ENCODE assay signal across 1 cellular context in the genomic region with DNA sequence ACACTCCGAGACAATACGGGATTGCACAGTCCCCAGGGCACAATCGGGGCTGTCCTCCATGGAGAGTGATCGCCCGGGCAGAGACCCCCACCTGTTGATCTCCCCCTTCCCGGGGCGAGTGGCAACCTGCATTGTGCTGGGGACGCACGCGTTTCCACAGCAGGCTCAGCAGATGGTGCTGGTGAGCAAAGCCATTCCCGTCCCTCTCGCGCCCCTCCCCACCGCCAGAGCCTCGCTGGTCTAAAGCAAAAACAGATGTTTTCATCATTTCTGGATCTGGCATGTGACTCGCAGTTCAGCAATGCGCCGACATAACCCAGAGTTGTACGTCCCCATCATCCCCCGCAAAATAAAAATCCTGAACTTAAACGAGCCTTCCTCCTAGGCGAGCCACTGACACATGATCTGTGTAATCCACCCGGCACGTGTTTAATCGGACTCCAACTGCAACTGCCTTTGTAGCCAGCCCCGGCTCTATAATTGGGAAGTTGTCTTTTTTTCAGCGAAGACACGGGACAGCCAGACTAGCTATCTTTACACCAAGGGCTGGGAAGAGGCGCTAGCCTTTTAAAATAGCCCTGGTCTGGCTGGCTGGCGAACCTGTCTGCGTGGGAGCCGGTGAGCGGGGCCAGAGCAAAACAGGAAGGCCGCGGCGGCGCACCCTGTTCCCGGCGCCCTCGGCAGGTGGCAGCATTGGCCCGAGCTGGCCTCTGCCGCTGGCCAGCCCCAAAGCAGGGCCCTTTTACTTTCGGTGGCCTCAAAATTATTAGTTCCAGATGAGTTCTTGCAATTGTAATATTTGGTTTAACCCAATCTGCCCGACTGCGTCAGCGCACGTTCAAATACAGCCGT.
TF ChIP-seq lines count a peak whose summit lies in the region.

No MANE protein-coding gene starts in this region.

TF ChIP-seq in HepG2, 621 proteins besides CTCF, POLR2A, EP300 and RAD21 (continued from another document and continues in another):
- peak; percentile 73; the same call in 1 of the 2 replicates for TF ChIP-seq ZNF740 (CRISPR knock-in tag; IDR thresholded peaks at IDR 0.05)
- TF ChIP-seq ZNF605 (CRISPR knock-in tag; IDR thresholded peaks at IDR 0.05): no peak
- no peak for TF ChIP-seq ARHGAP35 (CRISPR knock-in tag; IDR thresholded peaks at IDR 0.05; ENCODE audit: borderline replicate concordance)
- 0 out of 2 replicates have a peak, but pooled peaks have one; percentile 55 for TF ChIP-seq TBX2 (CRISPR knock-in tag; IDR thresholded peaks at IDR 0.05; ENCODE audit: borderline replicate concordance)
- no peak for TF ChIP-seq SCMH1 (CRISPR knock-in tag; IDR thresholded peaks at IDR 0.05; ENCODE audit: borderline replicate concordance)
- 0 out of 2 replicates have a peak, but pooled peaks have one; percentile 22 for TF ChIP-seq ZNF569 (CRISPR knock-in tag; IDR thresholded peaks at IDR 0.05; ENCODE audit: borderline replicate concordance)
- TF ChIP-seq IRF2 (CRISPR knock-in tag; IDR thresholded peaks at IDR 0.05): no peak; the same call in 1 of the 2 replicates
- peak; percentile 80 for TF ChIP-seq ZBTB7A (CRISPR knock-in tag; IDR thresholded peaks at IDR 0.05)
- TF ChIP-seq ZNF616 (CRISPR knock-in tag; IDR thresholded peaks at IDR 0.05; ENCODE audit: low read depth): 0 out of 2 replicates have a peak, but pooled peaks have one; percentile 43
- TF ChIP-seq PRDM10 (CRISPR knock-in tag; IDR thresholded peaks at IDR 0.05; ENCODE audit: low read depth): peak; percentile 79
- TF ChIP-seq, protein P1, sequence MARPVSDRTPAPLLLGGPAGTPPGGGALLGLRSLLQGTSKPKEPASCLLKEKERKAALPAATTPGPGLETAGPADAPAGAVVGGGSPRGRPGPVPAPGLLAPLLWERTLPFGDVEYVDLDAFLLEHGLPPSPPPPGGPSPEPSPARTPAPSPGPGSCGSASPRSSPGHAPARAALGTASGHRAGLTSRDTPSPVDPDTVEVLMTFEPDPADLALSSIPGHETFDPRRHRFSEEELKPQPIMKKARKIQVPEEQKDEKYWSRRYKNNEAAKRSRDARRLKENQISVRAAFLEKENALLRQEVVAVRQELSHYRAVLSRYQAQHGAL (CRISPR knock-in tag; IDR thresholded peaks at IDR 0.05; ENCODE audit: not compliant biosample characterization): no peak
- TF ChIP-seq, protein P2, sequence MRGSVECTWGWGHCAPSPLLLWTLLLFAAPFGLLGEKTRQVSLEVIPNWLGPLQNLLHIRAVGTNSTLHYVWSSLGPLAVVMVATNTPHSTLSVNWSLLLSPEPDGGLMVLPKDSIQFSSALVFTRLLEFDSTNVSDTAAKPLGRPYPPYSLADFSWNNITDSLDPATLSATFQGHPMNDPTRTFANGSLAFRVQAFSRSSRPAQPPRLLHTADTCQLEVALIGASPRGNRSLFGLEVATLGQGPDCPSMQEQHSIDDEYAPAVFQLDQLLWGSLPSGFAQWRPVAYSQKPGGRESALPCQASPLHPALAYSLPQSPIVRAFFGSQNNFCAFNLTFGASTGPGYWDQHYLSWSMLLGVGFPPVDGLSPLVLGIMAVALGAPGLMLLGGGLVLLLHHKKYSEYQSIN (CRISPR knock-in tag; IDR thresholded peaks at IDR 0.05; ENCODE audit: borderline replicate concordance): no peak
- TF ChIP-seq, protein P3, sequence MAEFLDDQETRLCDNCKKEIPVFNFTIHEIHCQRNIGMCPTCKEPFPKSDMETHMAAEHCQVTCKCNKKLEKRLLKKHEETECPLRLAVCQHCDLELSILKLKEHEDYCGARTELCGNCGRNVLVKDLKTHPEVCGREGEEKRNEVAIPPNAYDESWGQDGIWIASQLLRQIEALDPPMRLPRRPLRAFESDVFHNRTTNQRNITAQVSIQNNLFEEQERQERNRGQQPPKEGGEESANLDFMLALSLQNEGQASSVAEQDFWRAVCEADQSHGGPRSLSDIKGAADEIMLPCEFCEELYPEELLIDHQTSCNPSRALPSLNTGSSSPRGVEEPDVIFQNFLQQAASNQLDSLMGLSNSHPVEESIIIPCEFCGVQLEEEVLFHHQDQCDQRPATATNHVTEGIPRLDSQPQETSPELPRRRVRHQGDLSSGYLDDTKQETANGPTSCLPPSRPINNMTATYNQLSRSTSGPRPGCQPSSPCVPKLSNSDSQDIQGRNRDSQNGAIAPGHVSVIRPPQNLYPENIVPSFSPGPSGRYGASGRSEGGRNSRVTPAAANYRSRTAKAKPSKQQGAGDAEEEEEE (CRISPR knock-in tag; IDR thresholded peaks at IDR 0.05; ENCODE audit: borderline replicate concordance): 0 out of 2 replicates have a peak, but pooled peaks have one; percentile 13
- TF ChIP-seq RORA (CRISPR knock-in tag; IDR thresholded peaks at IDR 0.05): no peak
- TF ChIP-seq SMAD3 (CRISPR knock-in tag; IDR thresholded peaks at IDR 0.05): no peak
- TF ChIP-seq ZNF432 (CRISPR knock-in tag; IDR thresholded peaks at IDR 0.05; ENCODE audit: borderline replicate concordance): no peak
- no peak for TF ChIP-seq KLF15 (CRISPR knock-in tag; IDR thresholded peaks at IDR 0.05; ENCODE audit: borderline replicate concordance)
- TF ChIP-seq, protein P4, sequence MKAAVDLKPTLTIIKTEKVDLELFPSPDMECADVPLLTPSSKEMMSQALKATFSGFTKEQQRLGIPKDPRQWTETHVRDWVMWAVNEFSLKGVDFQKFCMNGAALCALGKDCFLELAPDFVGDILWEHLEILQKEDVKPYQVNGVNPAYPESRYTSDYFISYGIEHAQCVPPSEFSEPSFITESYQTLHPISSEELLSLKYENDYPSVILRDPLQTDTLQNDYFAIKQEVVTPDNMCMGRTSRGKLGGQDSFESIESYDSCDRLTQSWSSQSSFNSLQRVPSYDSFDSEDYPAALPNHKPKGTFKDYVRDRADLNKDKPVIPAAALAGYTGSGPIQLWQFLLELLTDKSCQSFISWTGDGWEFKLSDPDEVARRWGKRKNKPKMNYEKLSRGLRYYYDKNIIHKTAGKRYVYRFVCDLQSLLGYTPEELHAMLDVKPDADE (CRISPR knock-in tag; IDR thresholded peaks at IDR 0.05): no peak
- peak; percentile 32; the same call in 1 of the 2 replicates for TF ChIP-seq KDM4B (CRISPR knock-in tag; IDR thresholded peaks at IDR 0.05)
- TF ChIP-seq CAMTA2 (CRISPR knock-in tag; IDR thresholded peaks at IDR 0.05; ENCODE audit: borderline replicate concordance): no peak
- no peak for TF ChIP-seq ZNF44 (CRISPR knock-in tag; IDR thresholded peaks at IDR 0.05)
- TF ChIP-seq, protein P5, sequence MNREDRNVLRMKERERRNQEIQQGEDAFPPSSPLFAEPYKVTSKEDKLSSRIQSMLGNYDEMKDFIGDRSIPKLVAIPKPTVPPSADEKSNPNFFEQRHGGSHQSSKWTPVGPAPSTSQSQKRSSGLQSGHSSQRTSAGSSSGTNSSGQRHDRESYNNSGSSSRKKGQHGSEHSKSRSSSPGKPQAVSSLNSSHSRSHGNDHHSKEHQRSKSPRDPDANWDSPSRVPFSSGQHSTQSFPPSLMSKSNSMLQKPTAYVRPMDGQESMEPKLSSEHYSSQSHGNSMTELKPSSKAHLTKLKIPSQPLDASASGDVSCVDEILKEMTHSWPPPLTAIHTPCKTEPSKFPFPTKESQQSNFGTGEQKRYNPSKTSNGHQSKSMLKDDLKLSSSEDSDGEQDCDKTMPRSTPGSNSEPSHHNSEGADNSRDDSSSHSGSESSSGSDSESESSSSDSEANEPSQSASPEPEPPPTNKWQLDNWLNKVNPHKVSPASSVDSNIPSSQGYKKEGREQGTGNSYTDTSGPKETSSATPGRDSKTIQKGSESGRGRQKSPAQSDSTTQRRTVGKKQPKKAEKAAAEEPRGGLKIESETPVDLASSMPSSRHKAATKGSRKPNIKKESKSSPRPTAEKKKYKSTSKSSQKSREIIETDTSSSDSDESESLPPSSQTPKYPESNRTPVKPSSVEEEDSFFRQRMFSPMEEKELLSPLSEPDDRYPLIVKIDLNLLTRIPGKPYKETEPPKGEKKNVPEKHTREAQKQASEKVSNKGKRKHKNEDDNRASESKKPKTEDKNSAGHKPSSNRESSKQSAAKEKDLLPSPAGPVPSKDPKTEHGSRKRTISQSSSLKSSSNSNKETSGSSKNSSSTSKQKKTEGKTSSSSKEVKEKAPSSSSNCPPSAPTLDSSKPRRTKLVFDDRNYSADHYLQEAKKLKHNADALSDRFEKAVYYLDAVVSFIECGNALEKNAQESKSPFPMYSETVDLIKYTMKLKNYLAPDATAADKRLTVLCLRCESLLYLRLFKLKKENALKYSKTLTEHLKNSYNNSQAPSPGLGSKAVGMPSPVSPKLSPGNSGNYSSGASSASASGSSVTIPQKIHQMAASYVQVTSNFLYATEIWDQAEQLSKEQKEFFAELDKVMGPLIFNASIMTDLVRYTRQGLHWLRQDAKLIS (CRISPR knock-in tag; IDR thresholded peaks at IDR 0.05): no peak
- no peak for TF ChIP-seq MAFK (conservative IDR thresholded peaks at IDR 0.05 in 1 of 2, IDR thresholded peaks at IDR 0.05 in 1 of 2; ENCODE audit: low read length in 2 of 2)
- no peak for TF ChIP-seq SRSF1 (optimal IDR thresholded peaks at IDR 0.05; ENCODE audit: low read depth, low read length)
- 0 out of 2 replicates have a peak, but pooled peaks have one; percentile 73 for TF ChIP-seq ZNF776 (CRISPR knock-in tag; IDR thresholded peaks at IDR 0.05)
- TF ChIP-seq SAFB2 (CRISPR knock-in tag; IDR thresholded peaks at IDR 0.05; ENCODE audit: borderline replicate concordance, low read depth): no peak; the same call in 1 of the 2 replicates
- TF ChIP-seq ELF4 (CRISPR knock-in tag; IDR thresholded peaks at IDR 0.05; ENCODE audit: borderline replicate concordance): no peak
- TF ChIP-seq ZNF816 (CRISPR knock-in tag; IDR thresholded peaks at IDR 0.05; ENCODE audit: borderline replicate concordance): 0 out of 2 replicates have a peak, but pooled peaks have one; percentile 11
- no peak for TF ChIP-seq NFYC (CRISPR knock-in tag; IDR thresholded peaks at IDR 0.05)
- peak; percentile 53; the same call in 1 of the 2 replicates for TF ChIP-seq KDM5B (CRISPR knock-in tag; IDR thresholded peaks at IDR 0.05; ENCODE audit: borderline replicate concordance)
- no peak for TF ChIP-seq NFATC3 (CRISPR knock-in tag; IDR thresholded peaks at IDR 0.05)
- TF ChIP-seq ZNF746 (CRISPR knock-in tag; IDR thresholded peaks at IDR 0.05): no peak
- TF ChIP-seq, protein P6, sequence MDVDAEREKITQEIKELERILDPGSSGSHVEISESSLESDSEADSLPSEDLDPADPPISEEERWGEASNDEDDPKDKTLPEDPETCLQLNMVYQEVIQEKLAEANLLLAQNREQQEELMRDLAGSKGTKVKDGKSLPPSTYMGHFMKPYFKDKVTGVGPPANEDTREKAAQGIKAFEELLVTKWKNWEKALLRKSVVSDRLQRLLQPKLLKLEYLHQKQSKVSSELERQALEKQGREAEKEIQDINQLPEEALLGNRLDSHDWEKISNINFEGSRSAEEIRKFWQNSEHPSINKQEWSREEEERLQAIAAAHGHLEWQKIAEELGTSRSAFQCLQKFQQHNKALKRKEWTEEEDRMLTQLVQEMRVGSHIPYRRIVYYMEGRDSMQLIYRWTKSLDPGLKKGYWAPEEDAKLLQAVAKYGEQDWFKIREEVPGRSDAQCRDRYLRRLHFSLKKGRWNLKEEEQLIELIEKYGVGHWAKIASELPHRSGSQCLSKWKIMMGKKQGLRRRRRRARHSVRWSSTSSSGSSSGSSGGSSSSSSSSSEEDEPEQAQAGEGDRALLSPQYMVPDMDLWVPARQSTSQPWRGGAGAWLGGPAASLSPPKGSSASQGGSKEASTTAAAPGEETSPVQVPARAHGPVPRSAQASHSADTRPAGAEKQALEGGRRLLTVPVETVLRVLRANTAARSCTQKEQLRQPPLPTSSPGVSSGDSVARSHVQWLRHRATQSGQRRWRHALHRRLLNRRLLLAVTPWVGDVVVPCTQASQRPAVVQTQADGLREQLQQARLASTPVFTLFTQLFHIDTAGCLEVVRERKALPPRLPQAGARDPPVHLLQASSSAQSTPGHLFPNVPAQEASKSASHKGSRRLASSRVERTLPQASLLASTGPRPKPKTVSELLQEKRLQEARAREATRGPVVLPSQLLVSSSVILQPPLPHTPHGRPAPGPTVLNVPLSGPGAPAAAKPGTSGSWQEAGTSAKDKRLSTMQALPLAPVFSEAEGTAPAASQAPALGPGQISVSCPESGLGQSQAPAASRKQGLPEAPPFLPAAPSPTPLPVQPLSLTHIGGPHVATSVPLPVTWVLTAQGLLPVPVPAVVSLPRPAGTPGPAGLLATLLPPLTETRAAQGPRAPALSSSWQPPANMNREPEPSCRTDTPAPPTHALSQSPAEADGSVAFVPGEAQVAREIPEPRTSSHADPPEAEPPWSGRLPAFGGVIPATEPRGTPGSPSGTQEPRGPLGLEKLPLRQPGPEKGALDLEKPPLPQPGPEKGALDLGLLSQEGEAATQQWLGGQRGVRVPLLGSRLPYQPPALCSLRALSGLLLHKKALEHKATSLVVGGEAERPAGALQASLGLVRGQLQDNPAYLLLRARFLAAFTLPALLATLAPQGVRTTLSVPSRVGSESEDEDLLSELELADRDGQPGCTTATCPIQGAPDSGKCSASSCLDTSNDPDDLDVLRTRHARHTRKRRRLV (CRISPR knock-in tag; IDR thresholded peaks at IDR 0.05): no peak
- TF ChIP-seq ZNF850 (CRISPR knock-in tag; conservative IDR thresholded peaks at IDR 0.05): no peak
- TF ChIP-seq ZMYM4 (CRISPR knock-in tag; IDR thresholded peaks at IDR 0.05): peak; percentile 62
- TF ChIP-seq CBX2 (IDR thresholded peaks at IDR 0.05; ENCODE audit: low read depth, low read length): no peak
- no peak for TF ChIP-seq CBX2 (CRISPR knock-in tag; IDR thresholded peaks at IDR 0.05; ENCODE audit: low read depth)
- no peak; the same call in 1 of the 2 replicates for TF ChIP-seq PHF8 (CRISPR knock-in tag; IDR thresholded peaks at IDR 0.05)
- TF ChIP-seq PITX1 (CRISPR knock-in tag; IDR thresholded peaks at IDR 0.05): no peak
